Comparison of ENCODE assay signal across 8 cellular contexts in the genomic region with DNA sequence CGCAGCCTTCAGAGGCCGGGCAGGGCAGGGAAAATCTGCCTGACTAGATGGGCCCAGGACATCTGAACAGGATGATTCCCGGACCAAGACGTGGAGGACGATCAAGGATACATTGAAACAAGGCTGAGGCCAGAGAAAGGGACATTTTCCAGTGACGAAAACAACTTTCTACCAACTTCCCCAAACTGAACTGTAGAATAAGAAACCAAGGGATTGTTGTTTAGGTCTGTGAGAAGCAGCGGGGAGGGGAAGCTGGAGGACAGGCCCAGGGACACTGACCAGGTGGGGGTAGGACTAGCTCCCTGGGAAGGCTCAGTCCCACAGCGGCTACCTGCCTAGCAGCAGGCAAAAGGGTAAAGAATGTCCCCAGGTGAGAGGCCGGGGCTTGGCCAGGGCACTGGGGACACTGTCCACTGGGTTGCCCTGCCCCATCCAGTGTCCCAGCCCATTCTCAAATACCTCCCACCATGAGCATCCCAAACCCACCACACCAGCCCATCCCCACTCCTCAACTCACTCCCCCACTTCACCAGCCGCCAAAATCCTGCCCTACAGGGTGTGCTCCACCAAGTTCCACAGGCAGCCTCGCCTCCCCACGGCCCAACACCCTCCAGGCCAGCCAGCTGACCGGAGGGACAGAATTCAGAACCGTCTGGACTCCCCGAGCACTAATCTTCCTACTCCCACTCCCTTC. TPM values are rescaled to one million over a fixed set of nuclear protein-coding genes. Genes with fewer than 3 reads are reported as not detected.
DNase-seq lines count a peak whose midpoint lies in the region; TF ChIP-seq lines count a peak whose summit lies in the region.
"Had no signal": no experiment of that assay in that cellular context is flagged by ENCODE, and none has a peak within 500 bp of the region (broad histone marks: within the 10 kb centered on the region; RNA-seq: fewer than 3 reads in every experiment).

No MANE protein-coding gene starts in this region.

- H3K9me3 ChIP-seq in breast epithelium (no peaks in the 10 kb centered on the region), uterus (no peaks in the 10 kb centered on the region)
- H3K9me3 ChIP-seq: BE2C had no signal

- no peak for DNase-seq in breast epithelium (ENCODE audit: low spot score in 2 of 2)
- DNase-seq in MCF 10A (ENCODE audit: unreplicated experiment), result no peak
- peak in 1 of 2 donors; percentile 30 for DNase-seq in uterus
- no peak for DNase-seq in NCI-H1105 treated with DMSO at 0.1 percent for 48 hours (lab: John Stamatoyannopoulos, UW)
- DNase-seq in NCI-H1694 (lab: John Stamatoyannopoulos, UW), result no peak
- DNase-seq: BE2C had no signal

- no peak for TF ChIP-seq POLR2A in breast epithelium (IDR thresholded peaks at IDR 0.05)
- TF ChIP-seq POLR2A in uterus (IDR thresholded peaks at IDR 0.05), result no peak

- TF ChIP-seq CTCF in breast epithelium (IDR thresholded peaks at IDR 0.05), result no peak
- TF ChIP-seq CTCF in MCF 10A (IDR thresholded peaks at IDR 0.05; ENCODE audit: unreplicated experiment), result no peak
- TF ChIP-seq CTCF in uterus (IDR thresholded peaks at IDR 0.05), result no peak

- H3K36me3 Mint-ChIP-seq in MCF 10A (ENCODE audit: insufficient read depth, unreplicated experiment), result peaks cover 28% of the 10 kb centered on the region
- H3K36me3 Mint-ChIP-seq: brain had no signal

- H3K27ac Mint-ChIP-seq in MCF 10A (ENCODE audit: low read depth, unreplicated experiment), result no peak overlapping the region

- peaks cover 31% of the 10 kb centered on the region for H3K4me1 Mint-ChIP-seq in MCF 10A (ENCODE audit: insufficient read depth, unreplicated experiment)

- POLR2A ChIA-PET in MCF 10A (lab: Yijun Ruan, JAX), result interaction anchor here (0.7 to 24.1 kb wide), 10 partner anchors 8 to 62 kb away, joined by 3 to 739 read pairs (median 4); a partner anchor contains a TSS

- CTCF ChIA-PET in MCF 10A (lab: Yijun Ruan, JAX), result interaction anchor here (0.6 to 1.9 kb wide), 9 partner anchors 14 to 236 kb away, joined by 3 to 10 read pairs (median 3); a partner anchor contains a TSS

- H3K27me3 Mint-ChIP-seq in MCF 10A (ENCODE audit: insufficient read depth, unreplicated experiment), result no peaks in the 10 kb centered on the region
- H3K27me3 Mint-ChIP-seq: brain had no signal

- H3K4me3 Mint-ChIP-seq in MCF 10A (ENCODE audit: unreplicated experiment), result no peak overlapping the region
- H3K4me3 Mint-ChIP-seq: brain had no signal

- no TSS peak for BruUV-seq in MCF 10A (replicated peaks; lab: Mats Ljungman, UMichigan)

- H3K4me1 ChIP-seq in breast epithelium, result peaks cover 16 to 44% of the 10 kb centered on the region in 2 donors
- H3K4me1 ChIP-seq in uterus, result peaks cover 12 to 23% of the 10 kb centered on the region in 2 donors

- H3K27ac ChIP-seq in breast epithelium (peak overlapping the region; percentile 98 to 99), uterus (peak overlapping the region; percentile 95 to 97)

- no peaks in the 10 kb centered on the region for H3K27me3 ChIP-seq in breast epithelium
- H3K27me3 ChIP-seq in uterus, result no peaks in the 10 kb centered on the region
- H3K27me3 ChIP-seq: BE2C had no signal

- no peaks in the 10 kb centered on the region for H3K9me3 Mint-ChIP-seq in MCF 10A (ENCODE audit: unreplicated experiment)
- H3K9me3 Mint-ChIP-seq: brain had no signal

- H3K36me3 ChIP-seq in breast epithelium (no peaks in the 10 kb centered on the region), uterus (no peaks in the 10 kb centered on the region)
- H3K36me3 ChIP-seq: BE2C had no signal

- H3K4me3 ChIP-seq in breast epithelium (peak overlapping the region; percentile 88 to 91 (median 89)), iPS-11a (ENCODE audit: low read depth, low read length) (peak overlapping the region; percentile 87), uterus (peak overlapping the region; percentile 60 to 86)

- intact Hi-C loops in breast epithelium (cut with DNase I; ENCODE audit: low total_unique reads) (no loop called here), MCF 10A (cut with micrococcal nuclease) (no loop called here), uterus (cut with DNase I; ENCODE audit: low total_unique reads) (loop anchor here (2.0 kb wide), 1 partner anchor 46 kb away; no protein-coding TSS in a partner anchor)

RNA-seq across cellular contexts. Expression of a gene that starts 1.0 kb away (rescaled TPM):
- total RNA-seq in breast epithelium (100 to 1,000 TPM; 232 to 256 (median 238) TPM), MCF 10A (2022) (103 and 110 TPM in 2 replicates), uterus (100 to 1,000 TPM in 3 of 4 donors, 10 to 100 TPM in 1; 71.8 to 297 (median 174) TPM)

RNA-seq across cellular contexts. Expression of a gene that starts 30.4 kb away (rescaled TPM):
- total RNA-seq in breast epithelium (10 to 100 TPM; 11.9 to 43.6 (median 42.4) TPM), MCF 10A (2022) (not detected in 2 replicates), uterus (1 to 10 TPM in 2 of 4 donors, under 1 TPM in 1, not detected in 1; 0.29 to 1.9 (median 1.7) TPM)

RNA-seq across cellular contexts. Expression of a gene that starts 34.5 kb away (rescaled TPM):
- 100 to 1,000 TPM in 1 of 3 donors, 10 to 100 TPM in 1, 1 to 10 TPM in 1; 1.3 to 175 (median 93.7) TPM for total RNA-seq in breast epithelium
- total RNA-seq in MCF 10A (2022), result 136 and 139 TPM in 2 replicates
- 10 to 100 TPM in 2 of 4 donors, 1 to 10 TPM in 2; 1.3 to 38.3 (median 7.3) TPM for total RNA-seq in uterus

RNA-seq across cellular contexts. Expression of a gene that starts 43.1 kb away (rescaled TPM):
- 100 to 1,000 TPM in 2 of 3 donors, 10 to 100 TPM in 1; 90.1 to 115 (median 108) TPM for total RNA-seq in breast epithelium
- total RNA-seq in MCF 10A (2022), result 158 and 169 TPM in 2 replicates
- 100 to 1,000 TPM in 1 of 4 donors, 10 to 100 TPM in 3; 28.1 to 116 (median 83.5) TPM for total RNA-seq in uterus

Comparison
In these comparisons a context has a peak if more than half of its experiments do, and no peak if none do; other contexts are left out.
1. RNA of a gene that starts 30.4 kb away (total RNA-seq): 11.9 to 43.6 TPM in breast epithelium; 0.29 to 1.9 TPM in uterus and not detected in MCF 10A; every median in the first group is over 4 times any median in the second.
2. Peak in every context shown above with its lines, with median percentiles within 50 percentile points of each other: H3K4me3 ChIP-seq.